ENCODE assay signal across 8 cellular contexts in the genomic region with DNA sequence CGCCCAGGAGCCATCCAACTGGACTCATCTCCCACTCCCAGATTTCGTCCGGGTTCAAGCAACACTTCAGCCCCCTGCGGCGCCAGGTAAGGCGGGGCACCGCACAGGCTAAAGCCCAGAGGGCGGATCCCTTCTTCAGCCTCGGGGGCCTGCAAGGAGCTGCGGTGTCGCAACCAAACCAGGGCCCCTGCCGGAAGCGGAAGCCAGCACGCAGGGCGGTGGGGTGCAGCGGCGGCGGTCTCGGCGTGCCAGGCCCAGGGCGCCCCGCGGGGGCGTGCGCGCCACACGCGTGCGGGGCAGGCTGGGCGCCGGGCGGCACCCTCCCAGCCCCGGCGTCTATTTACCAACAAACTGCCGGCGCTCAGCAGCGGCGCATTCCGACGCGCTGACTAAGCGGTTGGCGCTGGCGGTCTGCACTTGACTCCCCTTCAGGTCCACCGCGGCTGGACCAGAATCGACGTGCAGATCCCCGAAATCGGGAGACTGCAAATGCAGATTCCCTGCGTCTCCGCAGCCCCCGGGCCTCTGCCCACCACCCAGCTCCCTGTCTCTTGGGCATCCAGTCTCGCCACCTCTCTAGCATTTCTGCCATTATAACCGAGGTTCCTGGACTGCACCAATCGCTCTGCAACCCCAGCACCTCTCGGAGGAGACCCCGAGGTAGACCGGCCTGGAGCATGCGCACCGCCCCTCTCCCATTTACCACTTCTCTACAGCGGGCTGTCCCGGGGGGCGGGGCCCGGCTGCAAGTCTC. TPM values are rescaled to one million over a fixed set of nuclear protein-coding genes. Genes with fewer than 3 reads are reported as not detected.
DNase-seq lines count a peak whose midpoint lies in the region; ATAC-seq and TF ChIP-seq lines count a peak whose summit lies in the region.

No MANE protein-coding gene starts in this region.

- H3K36me3 ChIP-seq in prostate gland (no peaks in the 10 kb centered on the region), aorta (ENCODE audit: control insufficient read depth in 1 of 2, insufficient read depth in 2 of 2, low read length in 1 of 2) (no peaks in the 10 kb centered on the region)

- WGBS in prostate gland: 2% methylated on average over 39 of the region's 65 CpGs
- WGBS in aorta, 2 donors: 3% methylated on average over 38 to 65 of the region's 65 CpGs

- H3K27me3 ChIP-seq in prostate gland (replicated peaks; ENCODE audit: insufficient read depth) (peaks cover 69% of the 10 kb centered on the region), aorta (ENCODE audit: control insufficient read depth in 1 of 2, insufficient read depth in 2 of 2, low read length in 1 of 2) (no peaks in the 10 kb centered on the region)

- H3K4me3 Mint-ChIP-seq in activated T-helper 2 cell treated with anti-CD3 and anti-CD28 coated beads, Interferon-gamma antibody, Interleukin-2, Interleukin-4, amounts not matched to agents 10 μg/mL and 5 μg/mL and 100 μg/mL, durations not matched to agents 14 hours and 24 hours and 36 hours (ENCODE audit: low read depth): peak overlapping the region; percentile 82

- H3K9me3 Mint-ChIP-seq in activated T-helper 2 cell treated with anti-CD3 and anti-CD28 coated beads, Interferon-gamma antibody, Interleukin-2, Interleukin-4, amounts not matched to agents 10 μg/mL and 5 μg/mL and 100 μg/mL, durations not matched to agents 14 hours and 24 hours and 36 hours: no peaks in the 10 kb centered on the region

- no peak overlapping the region for H3K27ac ChIP-seq in prostate gland
- no peak overlapping the region for H3K27ac ChIP-seq in aorta (ENCODE audit: low read depth in 1 of 2, low read length in 2 of 2)

- H3K27me3 Mint-ChIP-seq in activated T-helper 2 cell treated with anti-CD3 and anti-CD28 coated beads, Interferon-gamma antibody, Interleukin-2, Interleukin-4, amounts not matched to agents 10 μg/mL and 5 μg/mL and 100 μg/mL, durations not matched to agents 14 hours and 24 hours and 36 hours (ENCODE audit: low read depth): peaks cover 88% of the 10 kb centered on the region

- H3K9me3 ChIP-seq in prostate gland (no peaks in the 10 kb centered on the region), aorta (ENCODE audit: control insufficient read depth, low read length) (no peaks in the 10 kb centered on the region)

- no peaks in the 10 kb centered on the region for H3K36me3 Mint-ChIP-seq in activated T-helper 2 cell treated with anti-CD3 and anti-CD28 coated beads, Interferon-gamma antibody, Interleukin-2, Interleukin-4, amounts not matched to agents 10 μg/mL and 5 μg/mL and 100 μg/mL, durations not matched to agents 14 hours and 24 hours and 36 hours (ENCODE audit: low read depth)

- H3K4me1 Mint-ChIP-seq in activated T-helper 2 cell treated with anti-CD3 and anti-CD28 coated beads, Interferon-gamma antibody, Interleukin-2, Interleukin-4, amounts not matched to agents 10 μg/mL and 5 μg/mL and 100 μg/mL, durations not matched to agents 14 hours and 24 hours and 36 hours (ENCODE audit: low read depth): peaks cover 19% of the 10 kb centered on the region

- peaks cover 8% of the 10 kb centered on the region for H3K4me1 ChIP-seq in prostate gland (replicated peaks)
- H3K4me1 ChIP-seq in aorta (ENCODE audit: control insufficient read depth in 1 of 2, insufficient read depth in 2 of 2, low read length in 2 of 2): no peaks in the 10 kb centered on the region

- ATAC-seq in aorta (ENCODE audit: low FRiP score): no peak
- no peak for ATAC-seq in HG03342 (IDR thresholded peaks at IDR 0.05; ENCODE audit: unreplicated experiment)

- TF ChIP-seq POLR2A in prostate gland (IDR thresholded peaks at IDR 0.05): no peak

- peak overlapping the region; percentile 18 to 33 for H3K4me3 ChIP-seq in prostate gland
- peak overlapping the region in 1 of 2 donors; percentile 1 for H3K4me3 ChIP-seq in aorta (ENCODE audit: low read length in 2 of 2)

- peak; percentile 28 for DNase-seq in GM04503 (ENCODE audit: low read depth)
- DNase-seq in HS-27A (ENCODE audit: low read depth): peak; percentile 62
- peak; percentile 74 for DNase-seq in RKO (ENCODE audit: low spot score)
- peak; percentile 58 for DNase-seq in activated T-helper 2 cell treated with anti-CD3 and anti-CD28 coated beads, Interferon-gamma antibody, Interleukin-2, Interleukin-4, amounts not matched to agents 10 μg/mL and 5 μg/mL and 100 μg/mL, durations not matched to agents 14 hours and 24 hours and 36 hours (ENCODE audit: low spot score)
- peak; percentile 31 for DNase-seq in foreskin melanocyte
- peak; percentile 22 for DNase-seq in prostate gland (ENCODE audit: low spot score)
- DNase-seq in aorta: peak; percentile 73 to 84

- no peak for TF ChIP-seq CTCF in prostate gland (IDR thresholded peaks at IDR 0.05)

- intact Hi-C loops in activated T-helper 2 cell treated with anti-CD3 and anti-CD28 coated beads, Interferon-gamma antibody, Interleukin-2, Interleukin-4, amounts not matched to agents 10 μg/mL and 5 μg/mL and 100 μg/mL, durations not matched to agents 14 hours and 24 hours and 36 hours (cut with micrococcal nuclease): loop anchor here (5.0 to 10.0 kb wide), 3 partner anchors 471 to 1354 kb away; partner anchors contain the start of genes HOXB7, HOXB8, NGFR and PRAC1
- intact Hi-C loops in prostate gland (cut with DNase I): no loop called here
- intact Hi-C loops in aorta (cut with DNase I): no loop called here

- no peak overlapping the region for H3K27ac Mint-ChIP-seq in activated T-helper 2 cell treated with anti-CD3 and anti-CD28 coated beads, Interferon-gamma antibody, Interleukin-2, Interleukin-4, amounts not matched to agents 10 μg/mL and 5 μg/mL and 100 μg/mL, durations not matched to agents 14 hours and 24 hours and 36 hours

RNA-seq across cellular contexts. Expression of gene DLX4, which starts 0.4 kb away (rescaled TPM):
- not detected in 2 replicates for total RNA-seq in activated T-helper 2 cell treated with anti-CD3 and anti-CD28 coated beads, Interferon-gamma antibody, Interleukin-2, Interleukin-4, amounts not matched to agents 10 μg/mL and 5 μg/mL and 100 μg/mL, durations not matched to agents 14 hours and 24 hours and 36 hours
- total RNA-seq in prostate gland (not detected), aorta (under 1 TPM in 1 of 2 donors, not detected in 1; 0.39 TPM)
- polyA plus RNA-seq in aorta: under 1 TPM in 1 of 2 donors, not detected in 1; 0.50 TPM

RNA-seq across cellular contexts. Expression of gene DLX3, which starts 26.5 kb away (rescaled TPM):
- not detected in 2 replicates for total RNA-seq in activated T-helper 2 cell treated with anti-CD3 and anti-CD28 coated beads, Interferon-gamma antibody, Interleukin-2, Interleukin-4, amounts not matched to agents 10 μg/mL and 5 μg/mL and 100 μg/mL, durations not matched to agents 14 hours and 24 hours and 36 hours
- total RNA-seq in prostate gland (under 1 TPM; 0.36 to 0.68 TPM), aorta (1 to 10 TPM in 1 of 2 donors, under 1 TPM in 1; 0.18 to 1.3 TPM)
- polyA plus RNA-seq in aorta: 1 to 10 TPM in 1 of 2 donors, under 1 TPM in 1; 0.41 to 1.0 TPM

Comparison
In these comparisons a context has a peak if more than half of its experiments do, and no peak if none do; other contexts are left out.
1. DNase-seq: peak in every context shown above with its lines; median percentile 78 in aorta; 74 in RKO; 62 in HS-27A; 58 in activated T-helper 2 cell treated with anti-CD3 and anti-CD28 coated beads, Interferon-gamma antibody, Interleukin-2, Interleukin-4, amounts not matched to agents 10 μg/mL and 5 μg/mL and 100 μg/mL, durations not matched to agents 14 hours and 24 hours and 36 hours; 31 in foreskin melanocyte; 28 in GM04503; 22 in prostate gland.